In genomic region chr12:53224268-53224896, GRCh38 we compare ENCODE assay signal across 9 cellular contexts. TPM values are rescaled to one million over a fixed set of nuclear protein-coding genes. Genes with fewer than 3 reads are reported as not detected.
A peak's percentile ranks its signal among the peaks of the same experiment; 100 is the strongest.
DNase-seq lines count a peak whose midpoint lies in the region; ATAC-seq and TF ChIP-seq lines count a peak whose summit lies in the region.
"Had no signal": no experiment of that assay in that cellular context is flagged by ENCODE, and none has a peak within 500 bp of the region (broad histone marks: within the 10 kb centered on the region; RNA-seq: fewer than 3 reads in every experiment).

No MANE protein-coding gene starts in this region.

- CTCF ChIA-PET in CD8-positive, alpha-beta T cell (lab: Charles Lee), result interaction anchor here (1.3 to 6.7 kb wide), 5 partner anchors 11 to 128 kb away, joined by 3 to 25 read pairs (median 5); partner anchors contain the start of gene ESPL1

- TF ChIP-seq CTCF in CD8-positive, alpha-beta T cell (IDR thresholded peaks at IDR 0.05), result no peak
- TF ChIP-seq CTCF in chondrocyte (IDR thresholded peaks at IDR 0.05) (peak; percentile 54), nephron (IDR thresholded peaks at IDR 0.05; ENCODE audit: unreplicated experiment in 3 of 3) (peak; percentile 24 to 33 (median 32))

- intact Hi-C loops in CD8-positive, alpha-beta T cell (cut with DNase I, micrococcal nuclease), result no loop called here

- peaks cover 11% of the 10 kb centered on the region for H3K36me3 Mint-ChIP-seq in CD8-positive, alpha-beta T cell
- H3K36me3 Mint-ChIP-seq in chondrocyte (ENCODE audit: low read depth), result peaks cover 2% of the 10 kb centered on the region
- peaks cover 4% of the 10 kb centered on the region for H3K36me3 Mint-ChIP-seq in nephron (ENCODE audit: low read depth)

- H3K9me3 Mint-ChIP-seq in CD8-positive, alpha-beta T cell, result no peaks in the 10 kb centered on the region
- H3K9me3 Mint-ChIP-seq in chondrocyte (ENCODE audit: low read depth) (no peaks in the 10 kb centered on the region), nephron (no peaks in the 10 kb centered on the region)

- DNase-seq in CD8-positive, alpha-beta T cell, result no peak
- DNase-seq in NCI-H1694 treated with DMSO at 0.1 percent for 48 hours (lab: John Stamatoyannopoulos, UW) (peak; percentile 63), chondrocyte (ENCODE audit: low spot score) (no peak), KG1 (lab: John Stamatoyannopoulos, UW) (no peak)

- peaks cover 66% of the 10 kb centered on the region for H3K4me1 Mint-ChIP-seq in CD8-positive, alpha-beta T cell (ENCODE audit: low read depth)
- H3K4me1 Mint-ChIP-seq in chondrocyte (ENCODE audit: low read depth) (peaks cover 52% of the 10 kb centered on the region), nephron (peaks cover 54% of the 10 kb centered on the region)

- H3K27me3 Mint-ChIP-seq in CD8-positive, alpha-beta T cell (ENCODE audit: low read depth), result no peaks in the 10 kb centered on the region
- no peaks in the 10 kb centered on the region for H3K27me3 Mint-ChIP-seq in chondrocyte (ENCODE audit: low read depth)
- H3K27me3 Mint-ChIP-seq in nephron (ENCODE audit: low read depth), result peaks cover 11% of the 10 kb centered on the region

- H3K4me3 Mint-ChIP-seq in CD8-positive, alpha-beta T cell, result peak overlapping the region; percentile 64
- H3K4me3 Mint-ChIP-seq in chondrocyte (ENCODE audit: unreplicated experiment), result no peak overlapping the region
- H3K4me3 Mint-ChIP-seq in nephron, result peak overlapping the region; percentile 62 to 82 (median 68)

- no peaks in the 10 kb centered on the region for H3K36me3 ChIP-seq in CD8-positive, alpha-beta T cell (ENCODE audit: insufficient read depth, low read length)

- H3K27ac ChIP-seq in CD8-positive, alpha-beta T cell (ENCODE audit: low read depth, low read length), result no peak overlapping the region

- H3K27me3 ChIP-seq in CD8-positive, alpha-beta T cell (ENCODE audit: insufficient read depth, low read length), result no peaks in the 10 kb centered on the region

- H3K9me3 ChIP-seq in CD8-positive, alpha-beta T cell (ENCODE audit: low read length), result no peaks in the 10 kb centered on the region

- POLR2A ChIA-PET in CD8-positive, alpha-beta T cell (lab: Charles Lee), result no interaction called here

- no peak for ATAC-seq in CD8-positive, alpha-beta T cell
- ATAC-seq in GM21423 (IDR thresholded peaks at IDR 0.05; ENCODE audit: unreplicated experiment), result no peak
- ATAC-seq in HG03159 (IDR thresholded peaks at IDR 0.05; ENCODE audit: unreplicated experiment), result no peak
- no peak for ATAC-seq in HG02588 (IDR thresholded peaks at IDR 0.05; ENCODE audit: unreplicated experiment)

- peak overlapping the region; percentile 18 for H3K4me3 ChIP-seq in CD8-positive, alpha-beta T cell (ENCODE audit: low read depth, low read length)

- peaks cover 48% of the 10 kb centered on the region for H3K4me1 ChIP-seq in CD8-positive, alpha-beta T cell (ENCODE audit: insufficient read depth, low read length)

- peak overlapping the region; percentile 72 for H3K27ac Mint-ChIP-seq in CD8-positive, alpha-beta T cell
- H3K27ac Mint-ChIP-seq in chondrocyte (ENCODE audit: unreplicated experiment), result peak overlapping the region; percentile 84
- peak overlapping the region; percentile 87 to 98 (median 97) for H3K27ac Mint-ChIP-seq in nephron

RNA-seq across cellular contexts. Expression of gene RARG, which starts 7.6 kb away (rescaled TPM):
- 10 to 100 TPM; 16.1 to 16.5 TPM for total RNA-seq in CD8-positive, alpha-beta T cell
- 19.4 to 30.0 TPM (median 21.7 TPM) in 3 replicates for total RNA-seq in chondrocyte

RNA-seq across cellular contexts. Expression of gene ITGB7, which starts 17.3 kb away (rescaled TPM):
- 100 to 1,000 TPM; 107 to 108 TPM for total RNA-seq in CD8-positive, alpha-beta T cell
- 0.37 to 0.46 TPM in 2 of 3 replicates, not detected in the other for total RNA-seq in chondrocyte
- total RNA-seq: lung microvascular endothelial cell had no signal

RNA-seq across cellular contexts. Expression of gene CSAD, which starts 43.7 kb away (rescaled TPM):
- total RNA-seq in CD8-positive, alpha-beta T cell, result 10 to 100 TPM; 28.0 to 29.6 TPM
- 24.3 to 34.6 TPM (median 27.1 TPM) in 3 replicates for total RNA-seq in chondrocyte

RNA-seq across cellular contexts. Expression of gene ESPL1, which starts 43.7 kb away (rescaled TPM):
- total RNA-seq in CD8-positive, alpha-beta T cell, result 1 to 10 TPM in 1 of 2 experiments, under 1 TPM in 1; 0.56 to 1.7 TPM
- total RNA-seq in chondrocyte, result 4.0 to 5.5 TPM (median 4.8 TPM) in 3 replicates

RNA-seq across cellular contexts. Expression of gene ZNF740, which starts 43.9 kb away (rescaled TPM):
- 10 to 100 TPM; 24.8 to 24.9 TPM for total RNA-seq in CD8-positive, alpha-beta T cell
- 27.3 to 36.7 TPM (median 28.0 TPM) in 3 replicates for total RNA-seq in chondrocyte

Comparison
In these comparisons a context has a peak if more than half of its experiments do, and no peak if none do; other contexts are left out.
1. RNA of gene ITGB7, which starts 17.3 kb away (total RNA-seq): 107 to 108 TPM in CD8-positive, alpha-beta T cell; 0.37 to 0.46 TPM in chondrocyte; every median in the first group is over 10 times any median in the second.
2. Peak in every context shown above with its lines, with median percentiles within 50 percentile points of each other: H3K27ac Mint-ChIP-seq.